Comparison of ENCODE assay signal across 28 cellular contexts in the genomic region with DNA sequence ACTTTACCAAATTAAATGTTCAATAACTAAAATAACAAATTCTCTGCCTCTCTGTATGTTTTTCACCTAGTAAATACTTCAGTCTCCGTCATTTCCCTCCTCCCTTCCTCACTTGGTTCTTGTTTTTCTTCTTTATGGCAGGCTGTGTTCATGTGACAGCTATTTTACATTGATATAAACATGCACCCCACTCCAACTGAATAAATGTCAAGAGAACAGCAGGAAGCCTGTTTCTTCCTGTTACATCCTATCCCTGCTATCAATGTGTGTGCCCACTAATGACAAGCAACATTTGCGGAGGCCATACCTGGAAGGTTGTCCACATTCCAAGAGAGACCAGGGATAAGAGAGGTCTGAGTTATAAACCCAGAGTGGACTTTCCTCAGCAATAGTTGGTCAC.
A peak's percentile ranks its signal among the peaks of the same experiment; 100 is the strongest.
DNase-seq lines count a peak whose midpoint lies in the region; ATAC-seq, FAIRE-seq and TF ChIP-seq lines count a peak whose summit lies in the region.
"Had no signal": no experiment of that assay in that cellular context is flagged by ENCODE, and none has a peak within 500 bp of the region (broad histone marks: within the 10 kb centered on the region; RNA-seq: fewer than 3 reads in every experiment).

No MANE protein-coding gene starts in this region.

- H2BK12ac ChIP-seq in H1 (ENCODE audit: low read depth, low read length): no peak overlapping the region

- DNase-seq in bronchial epithelial cell (ENCODE audit: low read depth): no peak
- DNase-seq in H1 (ENCODE audit: low read depth in 1 of 2, low spot score in 2 of 2): no peak
- no peak for DNase-seq in uterus
- no peak for DNase-seq in superior temporal gyrus (ENCODE audit: extremely low spot score)
- no peak for DNase-seq in amygdala (lab: John Stamatoyannopoulos, UW)
- DNase-seq in NCI-H1092 (lab: John Stamatoyannopoulos, UW): no peak
- DNase-seq: 8988T; ACHN; BE2C; C1 segment of cervical spinal cord; CD4-positive, alpha-beta memory T cell; CD4-positive, CD25-positive, alpha-beta regulatory T cell; CD8-positive, alpha-beta memory T cell; COR-L47; DMS 273 treated with DMSO at 0.1 percent for 48 hours; DMS153; DMS53; DMS79; DND-41; EL; GDM1 had no signal

- H2AFZ ChIP-seq in H1 (ENCODE audit: low read length) (no peak overlapping the region), neural cell (ENCODE audit: low read depth, low read length) (no peak overlapping the region)

- H3K4me3 ChIP-seq in bronchial epithelial cell (ENCODE audit: low read depth, low read length): no peak overlapping the region
- H3K4me3 ChIP-seq in H1 (ENCODE audit: extremely low read depth in 1 of 4, insufficient read depth in 2 of 4, low read depth in 3 of 4, low read length in 4 of 4): no peak overlapping the region
- no peak overlapping the region for H3K4me3 ChIP-seq in neural cell (ENCODE audit: low read length)
- H3K4me3 ChIP-seq in uterus: no peak overlapping the region
- H3K4me3 ChIP-seq: BLaER1, GM12878 had no signal

- H3K4me2 ChIP-seq in H1 (ENCODE audit: insufficient read depth in 1 of 2, low read depth in 2 of 2, low read length in 2 of 2) (no peak overlapping the region), neural cell (ENCODE audit: low read length) (no peak overlapping the region)
- H3K4me2 ChIP-seq: BLaER1 had no signal

- H3K27ac ChIP-seq in H1 (ENCODE audit: low read depth, low read length) (no peak overlapping the region), neural cell (ENCODE audit: low read length) (no peak overlapping the region), uterus (peak overlapping the region; percentile 60 to 65)
- H3K27ac ChIP-seq: BLaER1 had no signal

- H2BK15ac ChIP-seq in H1 (ENCODE audit: low read length): no peak overlapping the region

- 96% methylated on average over 2 of the region's 2 CpGs; no CpG with 5 or more reads in 1 of the 2 experiments for WGBS in H1 (ENCODE audit: extremely low coverage in 1 of 2, insufficient coverage in 1 of 2, insufficient read length in 1 of 2, insufficient replicate concordance in 2 of 2, low coverage in 1 of 2, low lambda C conversion rate in 2 of 2, missing lambda C conversion rate in 1 of 2), 2 experiments

- H3K18ac ChIP-seq in H1 (ENCODE audit: extremely low read depth, low read length): no peak overlapping the region

- no peak overlapping the region for H2BK5ac ChIP-seq in H1 (ENCODE audit: low read depth, low read length)

- no peaks in the 10 kb centered on the region for H3K79me1 ChIP-seq in H1 (ENCODE audit: low read depth, low read length)

- H3K9me3 ChIP-seq in H1 (ENCODE audit: insufficient read depth in 2 of 2, low read depth in 1 of 2, low read length in 1 of 2) (peaks cover 14 to 18% of the 10 kb centered on the region in 2 experiments), neural cell (ENCODE audit: low read length) (no peaks in the 10 kb centered on the region), uterus (no peaks in the 10 kb centered on the region)
- H3K9me3 ChIP-seq: BE2C had no signal

- H4K5ac ChIP-seq in H1 (ENCODE audit: insufficient read length, low read depth, low read length): no peak overlapping the region

- H3K14ac ChIP-seq in H1 (ENCODE audit: insufficient read length): no peak overlapping the region

- CTCF ChIA-PET in H1 (lab: Charles Lee; ENCODE audit: partially characterized antibody): no interaction called here

- ATAC-seq in HG02938 (IDR thresholded peaks at IDR 0.05; ENCODE audit: unreplicated experiment): no peak
- ATAC-seq: GM12878 had no signal

- H3K9me2 ChIP-seq in neural cell (ENCODE audit: insufficient read depth, low read length): no peaks in the 10 kb centered on the region

- H3K36me3 ChIP-seq in bronchial epithelial cell (ENCODE audit: control insufficient read depth, insufficient read depth, low read length): no peaks in the 10 kb centered on the region
- peaks cover 0 to 6% (median 0%) of the 10 kb centered on the region in 4 experiments; a peak in 1 of 8 replicates for H3K36me3 ChIP-seq in H1 (ENCODE audit: control insufficient read depth in 2 of 4, insufficient read depth in 4 of 4, low read length in 3 of 4)
- no peaks in the 10 kb centered on the region for H3K36me3 ChIP-seq in neural cell (ENCODE audit: insufficient read depth, low read length)
- no peaks in the 10 kb centered on the region for H3K36me3 ChIP-seq in uterus
- H3K36me3 ChIP-seq: BE2C, BLaER1 had no signal

- H2BK120ac ChIP-seq in H1 (replicated peaks; ENCODE audit: low read depth, low read length): no peak overlapping the region

- no peak overlapping the region for H3K4ac ChIP-seq in H1 (replicated peaks; ENCODE audit: insufficient read length, low read depth, low read length)

- TF ChIP-seq EP300 in H1 (IDR thresholded peaks at IDR 0.05; ENCODE audit: borderline replicate concordance in 1 of 2, low read depth in 2 of 2, low read length in 2 of 2) (no peak), neural cell (conservative IDR thresholded peaks at IDR 0.05; ENCODE audit: poor library complexity, severe bottlenecking) (peak; percentile 75)

- peak overlapping the region; percentile 6 for H3K56ac ChIP-seq in H1 (replicated peaks; ENCODE audit: insufficient read length, low read depth, low read length)

- H3K23ac ChIP-seq in H1 (ENCODE audit: insufficient read length): no peak overlapping the region

- no peak overlapping the region for H2AK5ac ChIP-seq in H1 (ENCODE audit: low read depth, low read length)

- TF ChIP-seq CTCF in bronchial epithelial cell (IDR thresholded peaks at IDR 0.05; ENCODE audit: insufficient read depth, low read length, severe bottlenecking): no peak
- TF ChIP-seq CTCF in H1 (IDR thresholded peaks at IDR 0.05; ENCODE audit: control extremely low read depth in 1 of 3, insufficient read depth in 1 of 3, low read depth in 1 of 3, low read length in 3 of 3): no peak
- TF ChIP-seq CTCF in neural cell (IDR thresholded peaks at IDR 0.05; ENCODE audit: poor library complexity, severe bottlenecking): no peak
- no peak for TF ChIP-seq CTCF in uterus (IDR thresholded peaks at IDR 0.05)

- H3K9ac ChIP-seq in H1 (replicated peaks in 1 of 4; ENCODE audit: extremely low read depth in 1 of 4, low read depth in 3 of 4, low read length in 3 of 4): no peak overlapping the region
- H3K9ac ChIP-seq in neural cell (ENCODE audit: low read length): no peak overlapping the region
- H3K9ac ChIP-seq: BLaER1 had no signal

- no peaks in the 10 kb centered on the region for H3K23me2 ChIP-seq in H1 (ENCODE audit: low read depth, low read length)

- POLR2A ChIA-PET in H1 (lab: Charles Lee; ENCODE audit: partially characterized antibody): no interaction called here

- intact Hi-C loops in uterus (cut with DNase I; ENCODE audit: low total_unique reads): no loop called here

- TF ChIP-seq RAD21 in H1 (IDR thresholded peaks at IDR 0.05 in 1 of 2, conservative IDR thresholded peaks at IDR 0.05 in 1 of 2; ENCODE audit: low read depth in 2 of 2, low read length in 2 of 2) (no peak), neural cell (conservative IDR thresholded peaks at IDR 0.05) (no peak)

- no peak overlapping the region for H2BK20ac ChIP-seq in H1 (ENCODE audit: low read length)

- H4K20me1 ChIP-seq in H1 (replicated peaks in 1 of 2; ENCODE audit: control insufficient read depth in 1 of 2, insufficient read depth in 2 of 2, low read length in 2 of 2) (no peaks in the 10 kb centered on the region), neural cell (ENCODE audit: insufficient read depth) (no peaks in the 10 kb centered on the region)
- H4K20me1 ChIP-seq: BLaER1 had no signal

- H3K79me2 ChIP-seq in H1 (ENCODE audit: control insufficient read depth in 1 of 2, insufficient read depth in 2 of 2, low read length in 2 of 2) (no peaks in the 10 kb centered on the region), neural cell (replicated peaks; ENCODE audit: insufficient read depth, low read length) (no peaks in the 10 kb centered on the region)

- H3K27me3 ChIP-seq in bronchial epithelial cell (ENCODE audit: control insufficient read depth, insufficient read depth, low read length) (no peaks in the 10 kb centered on the region), H1 (replicated peaks in 1 of 4; ENCODE audit: control insufficient read depth in 3 of 4, extremely low read depth in 1 of 4, insufficient read depth in 3 of 4, low read length in 3 of 4) (no peaks in the 10 kb centered on the region), neural cell (ENCODE audit: insufficient read depth, low read depth, low read length) (no peaks in the 10 kb centered on the region), uterus (no peaks in the 10 kb centered on the region)
- H3K27me3 ChIP-seq: BE2C, BLaER1 had no signal

- TF ChIP-seq POLR2A in H1 (IDR thresholded peaks at IDR 0.05; ENCODE audit: control extremely low read depth in 1 of 2, low read depth in 2 of 2, low read length in 2 of 2) (no peak), uterus (IDR thresholded peaks at IDR 0.05) (no peak)

- H4K91ac ChIP-seq in H1 (replicated peaks; ENCODE audit: insufficient read length, low read length): no peak overlapping the region

- H3F3A ChIP-seq in neural cell (ENCODE audit: insufficient read depth, low read length, poor library complexity, severe bottlenecking): no peaks in the 10 kb centered on the region

- H3K4me1 ChIP-seq in H1 (replicated peaks in 1 of 4; ENCODE audit: control insufficient read depth in 3 of 4, insufficient read depth in 4 of 4, low read length in 3 of 4) (no peaks in the 10 kb centered on the region; a peak in 1 of 7 replicates), uterus (peaks cover 0 to 3% of the 10 kb centered on the region in 2 donors)
- H3K4me1 ChIP-seq: BE2C, BLaER1 had no signal

- peak; percentile 47 for FAIRE-seq in bronchial epithelial cell (lab: Jason Lieb, UNC)
- FAIRE-seq in H1 (lab: Jason Lieb, UNC): no peak
- FAIRE-seq: A204.1, GM12878, GM12892, GM18507 had no signal

- no peak overlapping the region for H4K8ac ChIP-seq in H1 (ENCODE audit: extremely low read depth, insufficient read depth, low read length)

TF ChIP-seq in H1, 55 proteins besides CTCF, POLR2A, EP300 and RAD21 (continues in another document):
- TF ChIP-seq BCL11A (IDR thresholded peaks at IDR 0.05; ENCODE audit: low read depth in 2 of 2, low read length in 2 of 2): no peak
- TF ChIP-seq TEAD4 (IDR thresholded peaks at IDR 0.05; ENCODE audit: low read depth, low read length): no peak
- TF ChIP-seq SP1 (IDR thresholded peaks at IDR 0.05; ENCODE audit: low read depth, low read length): no peak
- no peak for TF ChIP-seq JUND (IDR thresholded peaks at IDR 0.05; ENCODE audit: low read length)
- TF ChIP-seq ZNF274 (IDR thresholded peaks at IDR 0.05; ENCODE audit: borderline replicate concordance, extremely low read depth, low read length): no peak
- no peak for TF ChIP-seq TAF7 (optimal IDR thresholded peaks at IDR 0.05; ENCODE audit: borderline replicate concordance, low read depth, low read length)

TF ChIP-seq in neural cell, 6 proteins besides CTCF, POLR2A, EP300 and RAD21 (continues in another document):
- TF ChIP-seq MXI1 (conservative IDR thresholded peaks at IDR 0.05; ENCODE audit: poor library complexity, severe bottlenecking): no peak

Comparison
In these comparisons a context has a peak if more than half of its experiments do, and no peak if none do; other contexts are left out.
1. H3K27ac ChIP-seq: peak in uterus (2 of 2); none in H1 (single experiment) and neural cell (single experiment).